ENCODE assay signal across 15 cellular contexts in the genomic region with DNA sequence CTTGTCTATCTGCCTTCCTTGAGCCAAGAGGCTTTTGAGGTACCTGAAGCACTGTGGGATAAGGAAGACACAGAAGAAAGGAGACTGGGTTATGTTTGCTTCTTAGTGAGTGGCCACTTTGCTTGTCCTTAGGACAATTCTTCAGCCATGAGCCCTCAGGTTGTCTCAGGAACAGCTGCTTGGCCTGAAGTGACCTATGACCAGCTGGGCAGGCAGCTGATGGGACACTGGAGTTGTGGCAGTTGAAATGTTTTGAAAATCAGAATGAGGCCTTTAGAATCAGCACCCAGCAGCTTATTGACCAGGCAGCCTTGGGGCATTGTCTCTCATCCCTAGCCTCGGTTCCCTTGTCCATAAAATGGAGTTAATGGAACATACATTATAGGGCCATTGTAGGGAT. TPM values are rescaled to one million over a fixed set of nuclear protein-coding genes. Genes with fewer than 3 reads are reported as not detected.
"Had no signal": no experiment of that assay in that cellular context is flagged by ENCODE, and none has a peak within 500 bp of the region (broad histone marks: within the 10 kb centered on the region; RNA-seq: fewer than 3 reads in every experiment).

No MANE protein-coding gene starts in this region.

- H3K36me3 ChIP-seq: sigmoid colon, uterus had no signal

- H3K4me3 ChIP-seq: hepatocyte, sigmoid colon, smooth muscle cell, uterus had no signal

- H3K4me1 ChIP-seq: sigmoid colon, uterus had no signal

- H3K27me3 ChIP-seq: hepatocyte, sigmoid colon, uterus had no signal

- H3K9me3 ChIP-seq: sigmoid colon, uterus had no signal

- ATAC-seq: naive thymus-derived CD4-positive, alpha-beta T cell had no signal

- DNase-seq: cerebellar nuclear complex; foreskin melanocyte; naive thymus-derived CD4-positive, alpha-beta T cell; nephron progenitor cell; sigmoid colon; stimulated activated CD4-positive, alpha-beta T cell treated with anti-CD3 and anti-CD28 coated beads, Interleukin-2, amount 100 ng/mL, for 48 hours; stimulated activated naive CD4-positive, alpha-beta T cell treated with Interleukin-2 at 50 U/mL for 16 hours; uterus had no signal

- H3K27ac ChIP-seq: hepatocyte, parathyroid adenoma, sigmoid colon, uterus had no signal

RNA-seq across cellular contexts. Expression of a gene that starts 37.0 kb away (rescaled TPM):
- total RNA-seq: kidney epithelial cell; lower leg skin; naive thymus-derived CD4-positive, alpha-beta T cell; omental fat pad; pulmonary artery endothelial cell; sigmoid colon; smooth muscle cell; uterus had no signal
- polyA plus RNA-seq: naive thymus-derived CD4-positive, alpha-beta T cell; smooth muscle cell had no signal
